Comparison of ENCODE assay signal across 17 cellular contexts in the genomic region with DNA sequence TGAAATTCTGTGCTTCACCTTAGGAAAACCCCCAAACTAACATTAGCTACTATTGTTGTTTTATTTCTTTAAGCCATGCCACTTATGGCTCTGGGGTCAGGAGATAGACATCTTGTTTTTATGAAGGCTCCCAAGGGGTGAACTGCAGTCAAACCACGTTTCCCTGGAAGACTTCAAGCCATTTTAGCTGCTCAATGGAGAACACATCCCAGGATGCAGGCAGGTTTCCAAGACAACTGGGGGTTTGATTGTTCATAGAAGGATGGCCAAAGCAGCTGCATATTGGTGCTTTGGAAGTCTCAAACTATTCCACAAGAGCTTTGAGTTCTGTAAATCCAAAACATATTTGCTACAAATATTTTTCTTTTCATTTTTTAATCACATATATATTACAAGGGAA.
A peak's percentile ranks its signal among the peaks of the same experiment; 100 is the strongest.
DNase-seq lines count a peak whose midpoint lies in the region; ATAC-seq and TF ChIP-seq lines count a peak whose summit lies in the region.
"Had no signal": no experiment of that assay in that cellular context is flagged by ENCODE, and none has a peak within 500 bp of the region (broad histone marks: within the 10 kb centered on the region; RNA-seq: fewer than 3 reads in every experiment).

No MANE protein-coding gene starts in this region.

- H3K4me1 Mint-ChIP-seq in CD4-positive, alpha-beta memory T cell = peaks cover 0 to 2% (median under 1%) of the 10 kb centered on the region in 4 donors

- CTCF ChIA-PET in CD4-positive, alpha-beta memory T cell (lab: Charles Lee; ENCODE audit: partially characterized antibody) = no interaction called here

- no peaks in the 10 kb centered on the region for H3K79me2 ChIP-seq in parathyroid adenoma

- no peak overlapping the region for H3K27ac Mint-ChIP-seq in CD4-positive, alpha-beta memory T cell
- H3K27ac Mint-ChIP-seq: CD8-positive, alpha-beta T cell; HFFc6 had no signal

- POLR2A ChIA-PET in CD4-positive, alpha-beta memory T cell (lab: Charles Lee; ENCODE audit: partially characterized antibody) = no interaction called here

- H2AFZ ChIP-seq in parathyroid adenoma = peak overlapping the region; percentile 25

- peak overlapping the region; percentile 7 for H3K27ac ChIP-seq in parathyroid adenoma
- H3K27ac ChIP-seq in CD4-positive, alpha-beta memory T cell (ENCODE audit: low read depth, low read length) = no peak overlapping the region
- H3K27ac ChIP-seq: A549 had no signal

- no peak overlapping the region for H3K4me2 ChIP-seq in parathyroid adenoma (ENCODE audit: low read length)
- H3K4me2 ChIP-seq: A549 had no signal

- no peak for ATAC-seq in HG03469 (IDR thresholded peaks at IDR 0.05; ENCODE audit: unreplicated experiment)
- ATAC-seq: A549; CD8-positive, alpha-beta T cell had no signal

- peaks cover 49% of the 10 kb centered on the region for H3K4me1 ChIP-seq in parathyroid adenoma
- no peaks in the 10 kb centered on the region for H3K4me1 ChIP-seq in CD4-positive, alpha-beta memory T cell (ENCODE audit: insufficient read depth, low read length)
- H3K4me1 ChIP-seq: A549, Caco-2, HAP-1 had no signal

- H3K27me3 Mint-ChIP-seq in CD4-positive, alpha-beta memory T cell = peaks cover 0 to 2% of the 10 kb centered on the region in 2 donors

- no peak for TF ChIP-seq CTCF in parathyroid adenoma (IDR thresholded peaks at IDR 0.05)

- H3K36me3 ChIP-seq in parathyroid adenoma (ENCODE audit: control insufficient read depth, insufficient read depth, low read length) = no peaks in the 10 kb centered on the region
- no peaks in the 10 kb centered on the region for H3K36me3 ChIP-seq in CD4-positive, alpha-beta memory T cell (ENCODE audit: insufficient read depth, low read length)
- H3K36me3 ChIP-seq: HAP-1 had no signal

- H3K4me3 Mint-ChIP-seq in CD4-positive, alpha-beta memory T cell = no peak overlapping the region
- H3K4me3 Mint-ChIP-seq: CD8-positive, alpha-beta T cell; HFFc6 had no signal

- H3K9ac ChIP-seq in parathyroid adenoma = no peak overlapping the region

- peaks cover 0 to 5% (median 1%) of the 10 kb centered on the region in 8 donors for H3K9me3 Mint-ChIP-seq in CD4-positive, alpha-beta memory T cell
- H3K9me3 Mint-ChIP-seq: CD8-positive, alpha-beta T cell; HFFc6 had no signal

- intact Hi-C loops in CD4-positive, alpha-beta memory T cell (cut with micrococcal nuclease) = no loop called here

- DNase-seq in NCI-H748 (lab: John Stamatoyannopoulos, UW; ENCODE audit: unreplicated experiment) = peak; percentile 5
- no peak for DNase-seq in NCI-H748 treated with DMSO at 0.1 percent for 48 hours (lab: John Stamatoyannopoulos, UW)
- DNase-seq in RPMI7951 (ENCODE audit: low read depth) = peak; percentile 78
- DNase-seq in fibroblast of peridontal ligament (ENCODE audit: extremely low read depth) = peak; percentile 51
- no peak for DNase-seq in CD4-positive, alpha-beta memory T cell
- DNase-seq: 8988T; C1 segment of cervical spinal cord; Caco-2; CD8-positive, alpha-beta T cell; DMS153; DND-41; GOT3; HFFc6 had no signal

- H3K9me3 ChIP-seq in parathyroid adenoma (ENCODE audit: control insufficient read depth, low read length) = no peaks in the 10 kb centered on the region
- H3K9me3 ChIP-seq in CD4-positive, alpha-beta memory T cell (ENCODE audit: control insufficient read depth in 1 of 2, low read length in 2 of 2) = no peaks in the 10 kb centered on the region
- H3K9me3 ChIP-seq: A549, Caco-2, HAP-1 had no signal

- H3K27me3 ChIP-seq in parathyroid adenoma (ENCODE audit: control insufficient read depth, insufficient read depth, low read length) = no peaks in the 10 kb centered on the region
- no peaks in the 10 kb centered on the region for H3K27me3 ChIP-seq in CD4-positive, alpha-beta memory T cell (ENCODE audit: insufficient read depth, low read length)

- H3K4me3 ChIP-seq in parathyroid adenoma (ENCODE audit: low read depth, low read length) = no peak overlapping the region
- no peak overlapping the region for H3K4me3 ChIP-seq in CD4-positive, alpha-beta memory T cell (ENCODE audit: low read length in 2 of 2)
- H3K4me3 ChIP-seq: A549, HAP-1 had no signal

- no peaks in the 10 kb centered on the region for H3K36me3 Mint-ChIP-seq in CD4-positive, alpha-beta memory T cell
- H3K36me3 Mint-ChIP-seq: CD8-positive, alpha-beta T cell had no signal

Comparison
In these comparisons a context has a peak if more than half of its experiments do, and no peak if none do; other contexts are left out.
1. DNase-seq: peak in NCI-H748 (single experiment), RPMI7951 (single experiment) and fibroblast of peridontal ligament (single experiment); none in NCI-H748 treated with DMSO at 0.1 percent for 48 hours (single experiment) and CD4-positive, alpha-beta memory T cell (0 of 5).